Comparison of ENCODE assay signal across 8 cellular contexts in the genomic region with DNA sequence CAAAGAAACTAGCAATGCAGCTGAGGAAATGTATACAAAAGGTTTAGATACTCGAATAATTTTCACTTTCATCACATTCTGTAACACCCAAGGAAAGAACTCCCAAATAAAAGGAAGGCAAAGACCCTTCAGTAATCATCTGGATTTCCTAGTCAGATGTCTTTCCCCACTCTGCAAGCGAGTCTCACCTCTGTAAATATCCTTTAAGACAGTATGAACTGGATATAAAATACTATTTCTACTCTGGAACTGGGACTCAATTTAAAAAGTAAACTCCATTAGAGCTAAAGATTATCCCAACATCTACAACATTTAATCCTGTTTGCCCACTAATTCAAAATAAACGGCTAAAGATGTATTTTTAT. TPM values are rescaled to one million over a fixed set of nuclear protein-coding genes. Genes with fewer than 3 reads are reported as not detected.
DNase-seq lines count a peak whose midpoint lies in the region; ATAC-seq and TF ChIP-seq lines count a peak whose summit lies in the region.

No MANE protein-coding gene starts in this region.

- peaks cover 50% of the 10 kb centered on the region for H3K4me1 Mint-ChIP-seq in activated naive CD8-positive, alpha-beta T cell treated with anti-CD3 and anti-CD28 coated beads, Interleukin-2, amount 10 ng/mL, durations not matched to agents 7 days and 5 days
- H3K4me1 Mint-ChIP-seq in memory B cell: peaks cover 27% of the 10 kb centered on the region

- no peak for TF ChIP-seq POLR2A in heart left ventricle (IDR thresholded peaks at IDR 0.05)

- H3K36me3 ChIP-seq in heart left ventricle (no peaks in the 10 kb centered on the region), upper lobe of right lung (no peaks in the 10 kb centered on the region)

- no peaks in the 10 kb centered on the region for H3K27me3 Mint-ChIP-seq in activated naive CD8-positive, alpha-beta T cell treated with anti-CD3 and anti-CD28 coated beads, Interleukin-2, amount 10 ng/mL, durations not matched to agents 7 days and 5 days
- H3K27me3 Mint-ChIP-seq in memory B cell: no peaks in the 10 kb centered on the region

- ATAC-seq in heart left ventricle (no peak), left ventricle myocardium superior (no peak), memory B cell (ENCODE audit: low read depth) (no peak), upper lobe of right lung (no peak), GM19397 (IDR thresholded peaks at IDR 0.05; ENCODE audit: unreplicated experiment) (no peak)
- peak; percentile 13 for ATAC-seq in activated naive CD8-positive, alpha-beta T cell treated with anti-CD3 and anti-CD28 coated beads, Interleukin-2, amount 10 ng/mL, durations not matched to agents 7 days and 5 days (ENCODE audit: low read depth)

- H3K4me3 ChIP-seq in heart left ventricle (peak overlapping the region in 11 of 12 donors; percentile 10 to 62 (median 47)), upper lobe of right lung (peak overlapping the region; percentile 54)

- DNase-seq in heart left ventricle (no peak), left ventricle myocardium superior (no peak), memory B cell (ENCODE audit: low spot score in 2 of 2) (no peak), upper lobe of right lung (no peak), A172 (ENCODE audit: low spot score) (no peak)
- DNase-seq in activated naive CD8-positive, alpha-beta T cell treated with anti-CD3 and anti-CD28 coated beads, Interleukin-2, amount 10 ng/mL, durations not matched to agents 7 days and 5 days: no peak
- no peak for DNase-seq in activated CD4-positive, CD25-positive, alpha-beta regulatory T cell treated with anti-CD3 and anti-CD28 coated beads, Interleukin-2, amount 50 U/mL, for 72 hours

- peaks cover 0 to 70% (median 34%) of the 10 kb centered on the region in 12 donors for H3K4me1 ChIP-seq in heart left ventricle
- H3K4me1 ChIP-seq in upper lobe of right lung: peaks cover 54% of the 10 kb centered on the region

- POLR2A ChIA-PET in activated naive CD8-positive, alpha-beta T cell treated with anti-CD3 and anti-CD28 coated beads, Interleukin-2, amount 10 ng/mL, durations not matched to agents 7 days and 5 days (lab: Charles Lee): interaction anchor here (1.3 to 3.0 kb wide), 5 partner anchors 27 to 181 kb away, joined by 4 to 22 read pairs (median 9); a partner anchor contains a TSS

- WGBS in heart left ventricle, 4 donors: 40 to 53% (median 43%) methylated on average over 3 of the region's 3 CpGs

- H3K27ac Mint-ChIP-seq in activated naive CD8-positive, alpha-beta T cell treated with anti-CD3 and anti-CD28 coated beads, Interleukin-2, amount 10 ng/mL, durations not matched to agents 7 days and 5 days: peak overlapping the region; percentile 97
- H3K27ac Mint-ChIP-seq in memory B cell: peak overlapping the region; percentile 99

- peak overlapping the region; percentile 92 for H3K4me3 Mint-ChIP-seq in activated naive CD8-positive, alpha-beta T cell treated with anti-CD3 and anti-CD28 coated beads, Interleukin-2, amount 10 ng/mL, durations not matched to agents 7 days and 5 days
- H3K4me3 Mint-ChIP-seq in memory B cell: peak overlapping the region; percentile 96

- intact Hi-C loops in heart left ventricle (cut with DNase I): loop anchor here in 3 of 10 donors (2.0 to 5.0 kb wide), 4 partner anchors 26 to 191 kb away; a partner anchor contains a TSS
- intact Hi-C loops in left ventricle myocardium superior (cut with micrococcal nuclease): no loop called here
- intact Hi-C loops in upper lobe of right lung (cut with DNase I): no loop called here

- H3K36me3 Mint-ChIP-seq in activated naive CD8-positive, alpha-beta T cell treated with anti-CD3 and anti-CD28 coated beads, Interleukin-2, amount 10 ng/mL, durations not matched to agents 7 days and 5 days: peaks cover under 1% of the 10 kb centered on the region
- H3K36me3 Mint-ChIP-seq in memory B cell: no peaks in the 10 kb centered on the region

- H3K27me3 ChIP-seq in heart left ventricle: no peaks in the 10 kb centered on the region
- no peaks in the 10 kb centered on the region for H3K27me3 ChIP-seq in upper lobe of right lung

- H3K27ac ChIP-seq in heart left ventricle (peak overlapping the region; percentile 60 to 92 (median 85)), upper lobe of right lung (peak overlapping the region; percentile 93)

- no peaks in the 10 kb centered on the region for H3K9me3 ChIP-seq in heart left ventricle
- H3K9me3 ChIP-seq in upper lobe of right lung: no peaks in the 10 kb centered on the region

- TF ChIP-seq CTCF in heart left ventricle (IDR thresholded peaks at IDR 0.05) (no peak), upper lobe of right lung (IDR thresholded peaks at IDR 0.05) (no peak)

- H3K9me3 Mint-ChIP-seq in activated naive CD8-positive, alpha-beta T cell treated with anti-CD3 and anti-CD28 coated beads, Interleukin-2, amount 10 ng/mL, durations not matched to agents 7 days and 5 days: no peaks in the 10 kb centered on the region
- no peaks in the 10 kb centered on the region for H3K9me3 Mint-ChIP-seq in memory B cell

RNA-seq across cellular contexts. Expression of a gene that starts 27.0 kb away (rescaled TPM):
- 10 to 100 TPM in 3 of 9 donors, 1 to 10 TPM in 6; 3.8 to 13.9 (median 7.8) TPM for total RNA-seq in heart left ventricle
- 1 to 10 TPM; 3.8 to 5.3 TPM for polyA plus RNA-seq in heart left ventricle
- total RNA-seq in left ventricle myocardium superior: 5.2 TPM
- total RNA-seq in activated naive CD8-positive, alpha-beta T cell treated with anti-CD3 and anti-CD28 coated beads, Interleukin-2, amount 10 ng/mL, durations not matched to agents 7 days and 5 days: 10 to 100 TPM in 1 of 2 experiments, 1 to 10 TPM in 1; 9.4 to 11.9 TPM
- 26.4 TPM for total RNA-seq in upper lobe of right lung
- total RNA-seq in A172 (2014; rRNA removed; shearing (Covaris generic)): 19.7 and 31.4 TPM in 2 replicates

RNA-seq across cellular contexts. Expression of a gene that starts 47.6 kb away (rescaled TPM):
- total RNA-seq in heart left ventricle (1 to 10 TPM; 2.1 to 6.3 (median 2.9) TPM), left ventricle myocardium superior (3.7 TPM), upper lobe of right lung (7.4 TPM)
- 1 to 10 TPM; 2.2 to 2.3 TPM for polyA plus RNA-seq in heart left ventricle
- total RNA-seq in activated naive CD8-positive, alpha-beta T cell treated with anti-CD3 and anti-CD28 coated beads, Interleukin-2, amount 10 ng/mL, durations not matched to agents 7 days and 5 days: 10 to 100 TPM; 14.2 to 14.8 TPM
- 5.2 and 8.3 TPM in 2 replicates for total RNA-seq in A172 (2014; rRNA removed; shearing (Covaris generic))
